ENCODE assay signal across 1 cellular context in the genomic region with DNA sequence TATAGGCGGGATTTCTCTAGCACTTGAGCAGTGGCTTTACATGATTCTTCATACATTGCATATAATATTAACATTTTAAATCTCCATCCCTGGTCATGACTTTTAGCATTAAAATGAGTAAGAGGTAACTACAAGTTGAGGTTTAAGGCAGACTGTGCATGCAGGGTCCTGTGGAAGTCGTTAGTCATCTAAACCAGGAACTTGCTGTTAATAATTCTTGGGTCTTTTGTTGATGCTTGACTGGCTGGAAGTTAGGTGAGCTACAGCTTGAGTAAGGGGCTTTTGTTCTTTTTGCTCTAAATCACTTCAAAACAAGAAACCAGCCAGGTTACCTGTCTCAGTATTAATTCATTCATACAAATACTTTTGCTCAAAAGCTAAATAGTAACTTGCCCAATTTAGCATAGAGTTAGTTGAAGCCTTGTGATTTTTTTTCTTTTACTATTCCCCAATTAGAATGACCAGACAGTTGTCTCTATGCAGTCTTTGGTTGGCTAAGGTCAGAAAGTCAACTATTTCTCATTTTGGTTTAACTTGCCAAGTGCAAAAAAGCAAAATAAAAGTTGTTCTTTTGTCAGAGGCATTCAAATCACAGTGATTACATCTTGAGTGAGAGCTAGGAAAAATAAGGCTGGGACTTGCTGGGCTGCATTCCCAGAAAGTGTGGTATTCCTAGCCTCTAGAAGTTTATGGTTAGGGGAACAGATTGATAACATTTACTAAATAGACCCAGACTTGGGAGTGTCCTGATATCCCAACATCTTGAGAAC.
TF ChIP-seq lines count a peak whose summit lies in the region.

No MANE protein-coding gene starts in this region.

TF ChIP-seq in GM12878, 131 proteins besides CTCF, POLR2A, EP300 and RAD21 (continued from another document):
- TF ChIP-seq, protein P1, sequence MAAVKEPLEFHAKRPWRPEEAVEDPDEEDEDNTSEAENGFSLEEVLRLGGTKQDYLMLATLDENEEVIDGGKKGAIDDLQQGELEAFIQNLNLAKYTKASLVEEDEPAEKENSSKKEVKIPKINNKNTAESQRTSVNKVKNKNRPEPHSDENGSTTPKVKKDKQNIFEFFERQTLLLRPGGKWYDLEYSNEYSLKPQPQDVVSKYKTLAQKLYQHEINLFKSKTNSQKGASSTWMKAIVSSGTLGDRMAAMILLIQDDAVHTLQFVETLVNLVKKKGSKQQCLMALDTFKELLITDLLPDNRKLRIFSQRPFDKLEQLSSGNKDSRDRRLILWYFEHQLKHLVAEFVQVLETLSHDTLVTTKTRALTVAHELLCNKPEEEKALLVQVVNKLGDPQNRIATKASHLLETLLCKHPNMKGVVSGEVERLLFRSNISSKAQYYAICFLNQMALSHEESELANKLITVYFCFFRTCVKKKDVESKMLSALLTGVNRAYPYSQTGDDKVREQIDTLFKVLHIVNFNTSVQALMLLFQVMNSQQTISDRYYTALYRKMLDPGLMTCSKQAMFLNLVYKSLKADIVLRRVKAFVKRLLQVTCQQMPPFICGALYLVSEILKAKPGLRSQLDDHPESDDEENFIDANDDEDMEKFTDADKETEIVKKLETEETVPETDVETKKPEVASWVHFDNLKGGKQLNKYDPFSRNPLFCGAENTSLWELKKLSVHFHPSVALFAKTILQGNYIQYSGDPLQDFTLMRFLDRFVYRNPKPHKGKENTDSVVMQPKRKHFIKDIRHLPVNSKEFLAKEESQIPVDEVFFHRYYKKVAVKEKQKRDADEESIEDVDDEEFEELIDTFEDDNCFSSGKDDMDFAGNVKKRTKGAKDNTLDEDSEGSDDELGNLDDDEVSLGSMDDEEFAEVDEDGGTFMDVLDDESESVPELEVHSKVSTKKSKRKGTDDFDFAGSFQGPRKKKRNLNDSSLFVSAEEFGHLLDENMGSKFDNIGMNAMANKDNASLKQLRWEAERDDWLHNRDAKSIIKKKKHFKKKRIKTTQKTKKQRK (IDR thresholded peaks at IDR 0.05; ENCODE audit: low read depth, low read length), result no peak
